19 cellular contexts compared by ENCODE assay signal in genomic region chr2:174124171-174124570, GRCh38.
DNase-seq lines count a peak whose midpoint lies in the region; ATAC-seq and TF ChIP-seq lines count a peak whose summit lies in the region.
"Had no signal": no experiment of that assay in that cellular context is flagged by ENCODE, and none has a peak within 500 bp of the region (broad histone marks: within the 10 kb centered on the region; RNA-seq: fewer than 3 reads in every experiment).

No MANE protein-coding gene starts in this region.

- no peaks in the 10 kb centered on the region for H3K27me3 Mint-ChIP-seq in activated CD4-positive, alpha-beta T cell treated with anti-CD3 and anti-CD28 coated beads, Interleukin-2, amount 10 ng/mL, durations not matched to agents 24 days and 14 days
- no peaks in the 10 kb centered on the region for H3K27me3 Mint-ChIP-seq in glutamatergic neuron (ENCODE audit: unreplicated experiment)
- no peaks in the 10 kb centered on the region for H3K27me3 Mint-ChIP-seq in osteocyte (ENCODE audit: unreplicated experiment)
- H3K27me3 Mint-ChIP-seq: activated CD4-positive, alpha-beta memory T cell treated with anti-CD3 and anti-CD28 coated beads for 36 hours had no signal

- no peaks in the 10 kb centered on the region for H3K4me1 ChIP-seq in HAP-1
- H3K4me1 ChIP-seq: spleen had no signal

- DNase-seq in activated CD4-positive, alpha-beta T cell treated with anti-CD3 and anti-CD28 coated beads, Interleukin-2, amount 10 ng/mL, durations not matched to agents 24 days and 14 days, result peak; percentile 34
- DNase-seq in activated CD4-positive, alpha-beta T cell treated with anti-CD3 and anti-CD28 coated beads, Interleukin-2, amount 50 U/mL, for 1 hour, result no peak
- DNase-seq in NCI-H2227 treated with DMSO at 0.1 percent for 48 hours (lab: John Stamatoyannopoulos, UW), result peak; percentile 95
- DNase-seq in glutamatergic neuron, result no peak
- DNase-seq in retina, result peak; percentile 63
- no peak for DNase-seq in HAP-1 (ENCODE audit: low spot score in 2 of 2)
- no peak for DNase-seq in osteocyte (ENCODE audit: extremely low spot score, unreplicated experiment)
- DNase-seq: ACHN; activated CD4-positive, alpha-beta memory T cell treated with anti-CD3 and anti-CD28 coated beads for 36 hours; dermis blood vessel endothelial cell; NCI-H2171 treated with DMSO at 0.1 percent for 48 hours; occipital lobe; PC-3; SK-N-SH; spleen had no signal

- no peaks in the 10 kb centered on the region for H3K9me3 ChIP-seq in HAP-1
- H3K9me3 ChIP-seq: SK-N-SH, spleen had no signal

- H3K4me1 Mint-ChIP-seq in activated CD4-positive, alpha-beta T cell treated with anti-CD3 and anti-CD28 coated beads, Interleukin-2, amount 10 ng/mL, durations not matched to agents 24 days and 14 days, result peaks cover 4% of the 10 kb centered on the region
- H3K4me1 Mint-ChIP-seq in glutamatergic neuron (ENCODE audit: low read depth, unreplicated experiment) (peaks cover 25% of the 10 kb centered on the region), osteocyte (ENCODE audit: unreplicated experiment) (peaks cover 11% of the 10 kb centered on the region)

- no peak overlapping the region for H3K27ac Mint-ChIP-seq in activated CD4-positive, alpha-beta T cell treated with anti-CD3 and anti-CD28 coated beads, Interleukin-2, amount 10 ng/mL, durations not matched to agents 24 days and 14 days
- peak overlapping the region; percentile 75 for H3K27ac Mint-ChIP-seq in glutamatergic neuron (ENCODE audit: unreplicated experiment)
- H3K27ac Mint-ChIP-seq in osteocyte (ENCODE audit: unreplicated experiment), result no peak overlapping the region
- H3K27ac Mint-ChIP-seq: activated CD4-positive, alpha-beta memory T cell treated with anti-CD3 and anti-CD28 coated beads for 36 hours; activated T-helper 2 cell treated with anti-CD3 and anti-CD28 coated beads, Interferon-gamma antibody, Interleukin-2, Interleukin-4, amounts not matched to agents 10 μg/mL and 5 μg/mL and 100 μg/mL, durations not matched to agents 14 hours and 24 hours and 36 hours; mesothelial cell of epicardium had no signal

- ATAC-seq in esophagus mucosa, result no peak
- ATAC-seq: K562, PC-3 had no signal

- H3K9me3 Mint-ChIP-seq in activated CD4-positive, alpha-beta T cell treated with anti-CD3 and anti-CD28 coated beads, Interleukin-2, amount 10 ng/mL, durations not matched to agents 24 days and 14 days, result no peaks in the 10 kb centered on the region
- no peaks in the 10 kb centered on the region for H3K9me3 Mint-ChIP-seq in glutamatergic neuron (ENCODE audit: unreplicated experiment)
- H3K9me3 Mint-ChIP-seq in osteocyte (ENCODE audit: unreplicated experiment), result no peaks in the 10 kb centered on the region
- H3K9me3 Mint-ChIP-seq: activated CD4-positive, alpha-beta memory T cell treated with anti-CD3 and anti-CD28 coated beads for 36 hours; activated T-helper 2 cell treated with anti-CD3 and anti-CD28 coated beads, Interferon-gamma antibody, Interleukin-2, Interleukin-4, amounts not matched to agents 10 μg/mL and 5 μg/mL and 100 μg/mL, durations not matched to agents 14 hours and 24 hours and 36 hours; mesothelial cell of epicardium had no signal

- TF ChIP-seq CTCF in glutamatergic neuron (IDR thresholded peaks at IDR 0.05; ENCODE audit: partially characterized antibody, unreplicated experiment) (no peak), osteocyte (IDR thresholded peaks at IDR 0.05) (no peak)

- H3K4me3 Mint-ChIP-seq in activated CD4-positive, alpha-beta T cell treated with anti-CD3 and anti-CD28 coated beads, Interleukin-2, amount 10 ng/mL, durations not matched to agents 24 days and 14 days, result no peak overlapping the region
- H3K4me3 Mint-ChIP-seq in glutamatergic neuron (ENCODE audit: unreplicated experiment) (no peak overlapping the region), osteocyte (ENCODE audit: unreplicated experiment) (no peak overlapping the region)
- H3K4me3 Mint-ChIP-seq: activated CD4-positive, alpha-beta memory T cell treated with anti-CD3 and anti-CD28 coated beads for 36 hours; mesothelial cell of epicardium had no signal

- H3K36me3 ChIP-seq in HAP-1 (replicated peaks), result no peaks in the 10 kb centered on the region

- H3K27me3 ChIP-seq in HAP-1 (ENCODE audit: low read depth), result no peaks in the 10 kb centered on the region
- H3K27me3 ChIP-seq: spleen had no signal

- peaks cover 11% of the 10 kb centered on the region for H3K36me3 Mint-ChIP-seq in activated CD4-positive, alpha-beta T cell treated with anti-CD3 and anti-CD28 coated beads, Interleukin-2, amount 10 ng/mL, durations not matched to agents 24 days and 14 days (ENCODE audit: low read depth)
- H3K36me3 Mint-ChIP-seq in glutamatergic neuron (ENCODE audit: unreplicated experiment) (no peaks in the 10 kb centered on the region), osteocyte (ENCODE audit: unreplicated experiment) (peaks cover 6% of the 10 kb centered on the region)
- H3K36me3 Mint-ChIP-seq: mesothelial cell of epicardium had no signal

- H3K4me3 ChIP-seq in HAP-1, result no peak overlapping the region
- H3K4me3 ChIP-seq: K562, spleen had no signal

- intact Hi-C loops in activated CD4-positive, alpha-beta T cell treated with anti-CD3 and anti-CD28 coated beads, Interleukin-2, amount 10 ng/mL, durations not matched to agents 24 days and 14 days (cut with micrococcal nuclease), result no loop called here

- in situ Hi-C loops in HAP-1 (cut with MboI; ENCODE audit: low sequenced_read_pairs), result no loop called here

Comparison
In these comparisons a context has a peak if more than half of its experiments do, and no peak if none do; other contexts are left out.
1. DNase-seq: peak in activated CD4-positive, alpha-beta T cell treated with anti-CD3 and anti-CD28 coated beads, Interleukin-2, amount 10 ng/mL, durations not matched to agents 24 days and 14 days (single experiment), NCI-H2227 treated with DMSO at 0.1 percent for 48 hours (single experiment) and retina (single experiment); none in activated CD4-positive, alpha-beta T cell treated with anti-CD3 and anti-CD28 coated beads, Interleukin-2, amount 50 U/mL, for 1 hour (single experiment), glutamatergic neuron (single experiment), HAP-1 (0 of 2) and osteocyte (single experiment).